Comparison of ENCODE assay signal across 26 cellular contexts in the genomic region with DNA sequence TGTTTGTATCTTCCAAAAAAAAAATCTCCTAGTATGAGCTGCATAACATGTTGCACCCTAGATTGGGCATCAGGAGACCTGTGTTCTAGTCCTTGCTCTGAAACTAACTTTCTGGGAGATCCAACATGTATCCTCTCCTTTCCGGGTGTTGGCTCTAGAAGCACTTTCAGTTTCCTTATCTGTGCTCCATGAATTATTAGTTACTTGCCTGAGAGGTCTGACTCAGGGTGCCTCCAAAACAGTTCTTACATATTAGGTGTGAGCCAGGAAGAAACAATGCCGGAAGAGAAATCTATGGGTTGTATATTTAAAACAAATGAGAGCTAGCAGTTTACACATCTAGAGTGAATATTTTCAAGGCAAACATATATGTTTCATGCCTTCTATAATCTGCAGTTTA. TPM values are rescaled to one million over a fixed set of nuclear protein-coding genes. Genes with fewer than 3 reads are reported as not detected.
DNase-seq lines count a peak whose midpoint lies in the region; ATAC-seq and TF ChIP-seq lines count a peak whose summit lies in the region.
"Had no signal": no experiment of that assay in that cellular context is flagged by ENCODE, and none has a peak within 500 bp of the region (broad histone marks: within the 10 kb centered on the region; RNA-seq: fewer than 3 reads in every experiment).

No MANE protein-coding gene starts in this region.

- CTCF ChIA-PET in PC-3 (lab: Charles Lee) = no interaction called here

- DNase-seq in GM23248 = peak; percentile 29
- peak; percentile 8 for DNase-seq in PC-3
- peak; percentile 1 for DNase-seq in fibroblast of peridontal ligament (ENCODE audit: extremely low read depth)
- DNase-seq in renal cortical epithelial cell (ENCODE audit: low read depth) = peak; percentile 40
- no peak for DNase-seq in pons (ENCODE audit: low spot score)
- no peak for DNase-seq in NCI-H1048 (lab: John Stamatoyannopoulos, UW)
- no peak for DNase-seq in SKM-1 (lab: John Stamatoyannopoulos, UW; ENCODE audit: unreplicated experiment)
- no peak for DNase-seq in DMS79 treated with DMSO at 0.1 percent for 48 hours (lab: John Stamatoyannopoulos, UW)
- DNase-seq: activated CD4-positive, alpha-beta memory T cell treated with anti-CD3 and anti-CD28 coated beads, Interleukin-2, amount 10 ng/mL, durations not matched to agents 7 days and 5 days; activated CD4-positive, CD25-positive, alpha-beta regulatory T cell; activated naive CD4-positive, alpha-beta T cell treated with anti-CD3 and anti-CD28 coated beads, Interleukin-2, amount 10 ng/mL, durations not matched to agents 7 days and 5 days; activated T-cell treated with anti-CD3 and anti-CD28 coated beads, Interleukin-2, amount 50 U/mL, for 1 hour; CD8-positive, alpha-beta T cell; DND-41; hippocampal formation; islet precursor cell; naive thymus-derived CD8-positive, alpha-beta T cell; NCI-H526 treated with DMSO at 0.1 percent for 48 hours; pancreas; Peyer's patch; SK-N-SH; stimulated activated CD4-positive, alpha-beta T cell treated with anti-CD3 and anti-CD28 coated beads, Interleukin-4, amount 100 ng/mL, for 4 hours; T-helper 9 cell had no signal

- H3K4me3 ChIP-seq in GM23248 (no peak overlapping the region), PC-3 (ENCODE audit: low read length) (no peak overlapping the region)
- H3K4me3 ChIP-seq: pancreas, Peyer's patch, smooth muscle cell had no signal

- H4K20me1 ChIP-seq in GM23248 (ENCODE audit: insufficient read depth) (no peaks in the 10 kb centered on the region), PC-3 (ENCODE audit: low read length) (no peaks in the 10 kb centered on the region)

- intact Hi-C loops in PC-3 (cut with micrococcal nuclease) = loop anchor here (5.0 kb wide), 1 partner anchor 63 kb away; the partner anchor contains the start of gene SLC36A1

- H3K36me3 ChIP-seq in GM23248 (ENCODE audit: low read depth) (no peaks in the 10 kb centered on the region), PC-3 (ENCODE audit: low read depth, low read length) (no peaks in the 10 kb centered on the region)
- H3K36me3 ChIP-seq: pancreas, Peyer's patch had no signal

- H2AFZ ChIP-seq in GM23248 (no peak overlapping the region), PC-3 (ENCODE audit: low read length) (peak overlapping the region; percentile 7; the same call in 1 of the 2 replicates)

- H3K27ac ChIP-seq in GM23248 (no peak overlapping the region), PC-3 (ENCODE audit: low read length) (no peak overlapping the region)
- H3K27ac ChIP-seq: pancreas, Peyer's patch had no signal

- H3K27me3 ChIP-seq in GM23248 (replicated peaks; ENCODE audit: insufficient read depth) (peaks cover 15% of the 10 kb centered on the region; the same call in 1 of the 2 replicates), PC-3 (ENCODE audit: low read length) (peaks cover 15% of the 10 kb centered on the region; the same call in 1 of the 2 replicates)
- H3K27me3 ChIP-seq: pancreas, Peyer's patch had no signal

- POLR2A ChIA-PET in PC-3 (lab: Charles Lee; ENCODE audit: unreplicated experiment) = no interaction called here

- WGBS in GM23248 (ENCODE audit: low coverage in 1 of 2, low lambda C conversion rate in 2 of 2, missing lambda C conversion rate in 2 of 2), 2 experiments = 54 to 60% methylated on average over 2 of the region's 2 CpGs

- H3K9me2 ChIP-seq in GM23248 (ENCODE audit: insufficient read depth) (no peaks in the 10 kb centered on the region), PC-3 (replicated peaks; ENCODE audit: low read length) (no peaks in the 10 kb centered on the region)
- H3K9me2 ChIP-seq: SK-N-SH had no signal

- H3F3A ChIP-seq in GM23248 (ENCODE audit: insufficient read depth) = no peaks in the 10 kb centered on the region
- H3F3A ChIP-seq in PC-3 (ENCODE audit: low read length, unreplicated experiment) = no peaks in the 10 kb centered on the region

- BruUV-seq in PC-3 (replicated peaks; lab: Mats Ljungman, UMichigan) = no TSS peak

- H3K4me2 ChIP-seq in GM23248 (ENCODE audit: unreplicated experiment) (no peak overlapping the region), PC-3 (ENCODE audit: low read length) (no peak overlapping the region)
- H3K4me2 ChIP-seq: SK-N-SH, smooth muscle cell had no signal

- H3K79me2 ChIP-seq in GM23248 (ENCODE audit: insufficient read depth) (no peaks in the 10 kb centered on the region), PC-3 (ENCODE audit: low read length) (no peaks in the 10 kb centered on the region)

- H3K4me1 ChIP-seq in GM23248 (ENCODE audit: insufficient read depth) (no peaks in the 10 kb centered on the region), PC-3 (ENCODE audit: insufficient read depth, low read length) (peaks cover 8% of the 10 kb centered on the region)
- H3K4me1 ChIP-seq: pancreas, Peyer's patch had no signal

- in situ Hi-C loops in GM23248 (cut with MboI) = no loop called here

- H3K9ac ChIP-seq in GM23248 (no peak overlapping the region), PC-3 (ENCODE audit: low read length) (no peak overlapping the region)
- H3K9ac ChIP-seq: SK-N-SH had no signal

- H3K9me3 ChIP-seq in GM23248 (ENCODE audit: low read depth) = no peaks in the 10 kb centered on the region
- H3K9me3 ChIP-seq in PC-3 (ENCODE audit: low read length) = no peaks in the 10 kb centered on the region
- H3K9me3 ChIP-seq: pancreas, Peyer's patch, SK-N-SH had no signal

- no peak for TF ChIP-seq CTCF in PC-3 (conservative IDR thresholded peaks at IDR 0.05; ENCODE audit: low read depth, low read length)

- peak; percentile 22; the same call in 1 of the 2 replicates for ATAC-seq in PC-3
- ATAC-seq: CD8-positive, alpha-beta T cell; naive thymus-derived CD8-positive, alpha-beta T cell had no signal

RNA-seq across cellular contexts. Expression of gene SLC36A2, which starts 36.7 kb away (rescaled TPM):
- not detected in 2 replicates for total RNA-seq in GM23248 (2014; rRNA removed; shearing (Covaris generic))
- polyA plus RNA-seq in GM23248 (2016; fragmentation: Nextera tagmentation; extraction: Ambion mirVana) = not detected in 2 replicates
- total RNA-seq in PC-3 (2014; rRNA removed) (not detected in 2 replicates), renal cortical epithelial cell (0.89 TPM in 1 of 2 replicates, not detected in the other)
- total RNA-seq: activated CD4-positive, alpha-beta memory T cell treated with anti-CD3 and anti-CD28 coated beads, Interleukin-2, amount 10 ng/mL, durations not matched to agents 7 days and 5 days; astrocyte; CD8-positive, alpha-beta T cell; cerebellum; naive thymus-derived CD8-positive, alpha-beta T cell; pancreas; Peyer's patch; smooth muscle cell had no signal
- polyA plus RNA-seq: naive thymus-derived CD8-positive, alpha-beta T cell; pancreas; SK-N-SH; smooth muscle cell had no signal

Comparison
In these comparisons a context has a peak if more than half of its experiments do, and no peak if none do; other contexts are left out.
1. DNase-seq: peak in GM23248 (single experiment), PC-3 (single experiment), fibroblast of peridontal ligament (single experiment) and renal cortical epithelial cell (single experiment); none in pons (single experiment), NCI-H1048 (single experiment), SKM-1 (single experiment) and DMS79 treated with DMSO at 0.1 percent for 48 hours (single experiment).